ENCODE assay signal across 1 cellular context in genomic region chr11:61793084-61793828, GRCh38.
TF ChIP-seq lines count a peak whose summit lies in the region.

No MANE protein-coding gene starts in this region.

TF ChIP-seq in K562, 482 proteins besides CTCF, POLR2A, EP300 and RAD21 (continued from another document):
- TF ChIP-seq, protein P1, sequence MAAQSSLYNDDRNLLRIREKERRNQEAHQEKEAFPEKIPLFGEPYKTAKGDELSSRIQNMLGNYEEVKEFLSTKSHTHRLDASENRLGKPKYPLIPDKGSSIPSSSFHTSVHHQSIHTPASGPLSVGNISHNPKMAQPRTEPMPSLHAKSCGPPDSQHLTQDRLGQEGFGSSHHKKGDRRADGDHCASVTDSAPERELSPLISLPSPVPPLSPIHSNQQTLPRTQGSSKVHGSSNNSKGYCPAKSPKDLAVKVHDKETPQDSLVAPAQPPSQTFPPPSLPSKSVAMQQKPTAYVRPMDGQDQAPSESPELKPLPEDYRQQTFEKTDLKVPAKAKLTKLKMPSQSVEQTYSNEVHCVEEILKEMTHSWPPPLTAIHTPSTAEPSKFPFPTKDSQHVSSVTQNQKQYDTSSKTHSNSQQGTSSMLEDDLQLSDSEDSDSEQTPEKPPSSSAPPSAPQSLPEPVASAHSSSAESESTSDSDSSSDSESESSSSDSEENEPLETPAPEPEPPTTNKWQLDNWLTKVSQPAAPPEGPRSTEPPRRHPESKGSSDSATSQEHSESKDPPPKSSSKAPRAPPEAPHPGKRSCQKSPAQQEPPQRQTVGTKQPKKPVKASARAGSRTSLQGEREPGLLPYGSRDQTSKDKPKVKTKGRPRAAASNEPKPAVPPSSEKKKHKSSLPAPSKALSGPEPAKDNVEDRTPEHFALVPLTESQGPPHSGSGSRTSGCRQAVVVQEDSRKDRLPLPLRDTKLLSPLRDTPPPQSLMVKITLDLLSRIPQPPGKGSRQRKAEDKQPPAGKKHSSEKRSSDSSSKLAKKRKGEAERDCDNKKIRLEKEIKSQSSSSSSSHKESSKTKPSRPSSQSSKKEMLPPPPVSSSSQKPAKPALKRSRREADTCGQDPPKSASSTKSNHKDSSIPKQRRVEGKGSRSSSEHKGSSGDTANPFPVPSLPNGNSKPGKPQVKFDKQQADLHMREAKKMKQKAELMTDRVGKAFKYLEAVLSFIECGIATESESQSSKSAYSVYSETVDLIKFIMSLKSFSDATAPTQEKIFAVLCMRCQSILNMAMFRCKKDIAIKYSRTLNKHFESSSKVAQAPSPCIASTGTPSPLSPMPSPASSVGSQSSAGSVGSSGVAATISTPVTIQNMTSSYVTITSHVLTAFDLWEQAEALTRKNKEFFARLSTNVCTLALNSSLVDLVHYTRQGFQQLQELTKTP (IDR thresholded peaks at IDR 0.05; ENCODE audit: low read depth in 1 of 2, partially characterized antibody in 2 of 2) = no peak
- no peak for TF ChIP-seq COPS2 (conservative IDR thresholded peaks at IDR 0.05)
- no peak for TF ChIP-seq ZNF408 (CRISPR knock-in tag; IDR thresholded peaks at IDR 0.05; ENCODE audit: low read depth)
- TF ChIP-seq EZH2 (IDR thresholded peaks at IDR 0.05; ENCODE audit: borderline replicate concordance, low read depth, low read length) = no peak
- TF ChIP-seq SNRNP70 (optimal IDR thresholded peaks at IDR 0.05; ENCODE audit: low read depth, low read length) = no peak
- TF ChIP-seq ZNF583 (CRISPR knock-in tag; IDR thresholded peaks at IDR 0.05) = no peak
- no peak for TF ChIP-seq PTBP1 (IDR thresholded peaks at IDR 0.05; ENCODE audit: low read depth, low read length)
- TF ChIP-seq DPF2 (IDR thresholded peaks at IDR 0.05) = no peak
- 0 out of 2 replicates have a peak, but pooled peaks have one; percentile 11 for TF ChIP-seq PML (IDR thresholded peaks at IDR 0.05; ENCODE audit: low read length)
- TF ChIP-seq BRF2 (IDR thresholded peaks at IDR 0.05; ENCODE audit: borderline replicate concordance, insufficient read depth, insufficient read length) = no peak
- TF ChIP-seq CHD1 (IDR thresholded peaks at IDR 0.05; ENCODE audit: low read length) = no peak
- TF ChIP-seq, protein P2, sequence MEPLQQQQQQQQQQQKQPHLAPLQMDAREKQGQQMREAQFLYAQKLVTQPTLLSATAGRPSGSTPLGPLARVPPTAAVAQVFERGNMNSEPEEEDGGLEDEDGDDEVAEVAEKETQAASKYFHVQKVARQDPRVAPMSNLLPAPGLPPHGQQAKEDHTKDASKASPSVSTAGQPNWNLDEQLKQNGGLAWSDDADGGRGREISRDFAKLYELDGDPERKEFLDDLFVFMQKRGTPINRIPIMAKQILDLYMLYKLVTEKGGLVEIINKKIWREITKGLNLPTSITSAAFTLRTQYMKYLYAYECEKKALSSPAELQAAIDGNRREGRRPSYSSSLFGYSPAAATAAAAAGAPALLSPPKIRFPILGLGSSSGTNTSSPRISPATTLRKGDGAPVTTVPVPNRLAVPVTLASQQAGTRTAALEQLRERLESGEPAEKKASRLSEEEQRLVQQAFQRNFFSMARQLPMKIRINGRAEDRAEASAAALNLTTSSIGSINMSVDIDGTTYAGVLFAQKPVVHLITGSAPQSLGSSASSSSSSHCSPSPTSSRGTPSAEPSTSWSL (CRISPR knock-in tag; IDR thresholded peaks at IDR 0.05; ENCODE audit: borderline replicate concordance) = no peak
- TF ChIP-seq KDM4B (IDR thresholded peaks at IDR 0.05; ENCODE audit: borderline replicate concordance in 2 of 2, low read depth in 1 of 2) = no peak
- 0 out of 2 replicates have a peak, but pooled peaks have one; percentile 13 for TF ChIP-seq FOSL1 (tag; conservative IDR thresholded peaks at IDR 0.05)
- peak; percentile 9; the same call in 1 of the 2 replicates for TF ChIP-seq NKRF (IDR thresholded peaks at IDR 0.05; ENCODE audit: borderline replicate concordance)
- TF ChIP-seq STAT5A (IDR thresholded peaks at IDR 0.05; ENCODE audit: borderline replicate concordance, low read length) = no peak
- TF ChIP-seq ARHGAP35 (IDR thresholded peaks at IDR 0.05; ENCODE audit: partially characterized antibody) = no peak
- TF ChIP-seq CBX1 (IDR thresholded peaks at IDR 0.05; ENCODE audit: low read depth) = no peak
- TF ChIP-seq ZNF140 (CRISPR knock-in tag; IDR thresholded peaks at IDR 0.05) = no peak
- TF ChIP-seq ZNF263 (CRISPR knock-in tag; IDR thresholded peaks at IDR 0.05; ENCODE audit: borderline replicate concordance) = no peak
- peak; percentile 70 for TF ChIP-seq HNRNPLL (IDR thresholded peaks at IDR 0.05; ENCODE audit: low read depth, low read length, poor library complexity, severe bottlenecking)
- TF ChIP-seq, protein P3, sequence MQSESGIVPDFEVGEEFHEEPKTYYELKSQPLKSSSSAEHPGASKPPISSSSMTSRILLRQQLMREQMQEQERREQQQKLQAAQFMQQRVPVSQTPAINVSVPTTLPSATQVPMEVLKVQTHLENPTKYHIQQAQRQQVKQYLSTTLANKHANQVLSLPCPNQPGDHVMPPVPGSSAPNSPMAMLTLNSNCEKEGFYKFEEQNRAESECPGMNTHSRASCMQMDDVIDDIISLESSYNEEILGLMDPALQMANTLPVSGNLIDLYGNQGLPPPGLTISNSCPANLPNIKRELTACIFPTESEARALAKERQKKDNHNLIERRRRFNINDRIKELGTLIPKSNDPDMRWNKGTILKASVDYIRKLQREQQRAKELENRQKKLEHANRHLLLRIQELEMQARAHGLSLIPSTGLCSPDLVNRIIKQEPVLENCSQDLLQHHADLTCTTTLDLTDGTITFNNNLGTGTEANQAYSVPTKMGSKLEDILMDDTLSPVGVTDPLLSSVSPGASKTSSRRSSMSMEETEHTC (IDR thresholded peaks at IDR 0.05) = no peak
- no peak for TF ChIP-seq BRD9 (IDR thresholded peaks at IDR 0.05; ENCODE audit: low read depth, partially characterized antibody)
- TF ChIP-seq ASH1L (IDR thresholded peaks at IDR 0.05; ENCODE audit: borderline replicate concordance, low read depth, partially characterized antibody) = no peak
- peak; percentile 22 for TF ChIP-seq ZFP36 (IDR thresholded peaks at IDR 0.05; ENCODE audit: low read depth, low read length, partially characterized antibody)
- no peak for TF ChIP-seq PHF20 (IDR thresholded peaks at IDR 0.05; ENCODE audit: partially characterized antibody)
- no peak for TF ChIP-seq GTF2B (IDR thresholded peaks at IDR 0.05; ENCODE audit: extremely low read depth, insufficient read length)
- TF ChIP-seq SRSF9 (IDR thresholded peaks at IDR 0.05; ENCODE audit: borderline replicate concordance, low read depth, low read length) = no peak
- TF ChIP-seq, protein P4, sequence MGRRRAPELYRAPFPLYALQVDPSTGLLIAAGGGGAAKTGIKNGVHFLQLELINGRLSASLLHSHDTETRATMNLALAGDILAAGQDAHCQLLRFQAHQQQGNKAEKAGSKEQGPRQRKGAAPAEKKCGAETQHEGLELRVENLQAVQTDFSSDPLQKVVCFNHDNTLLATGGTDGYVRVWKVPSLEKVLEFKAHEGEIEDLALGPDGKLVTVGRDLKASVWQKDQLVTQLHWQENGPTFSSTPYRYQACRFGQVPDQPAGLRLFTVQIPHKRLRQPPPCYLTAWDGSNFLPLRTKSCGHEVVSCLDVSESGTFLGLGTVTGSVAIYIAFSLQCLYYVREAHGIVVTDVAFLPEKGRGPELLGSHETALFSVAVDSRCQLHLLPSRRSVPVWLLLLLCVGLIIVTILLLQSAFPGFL (CRISPR knock-in tag; IDR thresholded peaks at IDR 0.05) = no peak
- TF ChIP-seq ZNF707 (CRISPR knock-in tag; conservative IDR thresholded peaks at IDR 0.05) = no peak
